Comparison of ENCODE assay signal across 8 cellular contexts in genomic region chr3:155701882-155702465, GRCh38. TPM values are rescaled to one million over a fixed set of nuclear protein-coding genes. Genes with fewer than 3 reads are reported as not detected.
DNase-seq lines count a peak whose midpoint lies in the region; ATAC-seq and TF ChIP-seq lines count a peak whose summit lies in the region.

No MANE protein-coding gene starts in this region.

- intact Hi-C loops in CD8-positive, alpha-beta T cell (cut with DNase I, micrococcal nuclease) = loop anchor here (1.0 to 10.0 kb wide), 4 partner anchors 349 to 1367 kb away; no protein-coding TSS in a partner anchor
- intact Hi-C loops in mucosa of descending colon (cut with DNase I, micrococcal nuclease) = loop anchor here (5.0 to 10.0 kb wide), 3 partner anchors 320 to 350 kb away; no protein-coding TSS in a partner anchor

- H3K4me3 ChIP-seq in CD8-positive, alpha-beta T cell (ENCODE audit: low read depth, low read length) = no peak overlapping the region
- H3K4me3 ChIP-seq in MM.1S (ENCODE audit: low read length) (no peak overlapping the region), Peyer's patch (no peak overlapping the region), mucosa of descending colon (no peak overlapping the region)

- no peak overlapping the region for H3K4me3 Mint-ChIP-seq in CD8-positive, alpha-beta T cell
- no peak overlapping the region for H3K4me3 Mint-ChIP-seq in endothelial cell (ENCODE audit: unreplicated experiment)

- H2AFZ ChIP-seq in MM.1S (ENCODE audit: low read length) = no peak overlapping the region

- CTCF ChIA-PET in CD8-positive, alpha-beta T cell (lab: Charles Lee) = interaction anchor here (0.5 to 2.5 kb wide), 17 partner anchors 10 to 1909 kb away, joined by 3 to 18 read pairs (median 4); no protein-coding TSS in a partner anchor

- H3K27ac Mint-ChIP-seq in CD8-positive, alpha-beta T cell = no peak overlapping the region
- H3K27ac Mint-ChIP-seq in endothelial cell (ENCODE audit: unreplicated experiment) = no peak overlapping the region

- H3K4me1 Mint-ChIP-seq in CD8-positive, alpha-beta T cell (ENCODE audit: low read depth) = no peaks in the 10 kb centered on the region
- no peaks in the 10 kb centered on the region for H3K4me1 Mint-ChIP-seq in endothelial cell (ENCODE audit: unreplicated experiment)

- no peaks in the 10 kb centered on the region for H3F3A ChIP-seq in MM.1S (ENCODE audit: insufficient read depth, low read length)

- H3K36me3 Mint-ChIP-seq in CD8-positive, alpha-beta T cell = no peaks in the 10 kb centered on the region
- H3K36me3 Mint-ChIP-seq in endothelial cell (ENCODE audit: low read depth, unreplicated experiment) = no peaks in the 10 kb centered on the region

- no peak overlapping the region for H3K4me2 ChIP-seq in MM.1S (ENCODE audit: low read depth, low read length)

- H3K27me3 ChIP-seq in CD8-positive, alpha-beta T cell (ENCODE audit: insufficient read depth, low read length) = no peaks in the 10 kb centered on the region
- no peaks in the 10 kb centered on the region for H3K27me3 ChIP-seq in MM.1S (replicated peaks; ENCODE audit: insufficient read depth, low read length)
- H3K27me3 ChIP-seq in Peyer's patch = no peaks in the 10 kb centered on the region

- H3K27ac ChIP-seq in CD8-positive, alpha-beta T cell (ENCODE audit: low read depth, low read length) = no peak overlapping the region
- H3K27ac ChIP-seq in MM.1S (ENCODE audit: low read length) = no peak overlapping the region
- H3K27ac ChIP-seq in Peyer's patch = no peak overlapping the region

- H3K79me2 ChIP-seq in MM.1S (ENCODE audit: low read length) = no peaks in the 10 kb centered on the region

- H4K20me1 ChIP-seq in MM.1S (ENCODE audit: insufficient read depth, low read length) = no peaks in the 10 kb centered on the region

- no peaks in the 10 kb centered on the region for H3K36me3 ChIP-seq in CD8-positive, alpha-beta T cell (ENCODE audit: insufficient read depth, low read length)
- H3K36me3 ChIP-seq in MM.1S (replicated peaks; ENCODE audit: insufficient read depth, low read length) (no peaks in the 10 kb centered on the region), Peyer's patch (no peaks in the 10 kb centered on the region), mucosa of descending colon (ENCODE audit: low read depth) (no peaks in the 10 kb centered on the region)

- ATAC-seq in CD8-positive, alpha-beta T cell = peak; percentile 38
- ATAC-seq in GM21390 (IDR thresholded peaks at IDR 0.05; ENCODE audit: unreplicated experiment) (peak; percentile 62), mucosa of descending colon (peak; percentile 50), HG03460 (IDR thresholded peaks at IDR 0.05; ENCODE audit: unreplicated experiment) (no peak)

- peak; percentile 91 for TF ChIP-seq CTCF in CD8-positive, alpha-beta T cell (IDR thresholded peaks at IDR 0.05)
- TF ChIP-seq CTCF in MM.1S (IDR thresholded peaks at IDR 0.05; ENCODE audit: low read length) (peak; percentile 84), Peyer's patch (IDR thresholded peaks at IDR 0.05) (peak; percentile 18 to 81 (median 69)), endothelial cell (IDR thresholded peaks at IDR 0.05; ENCODE audit: unreplicated experiment) (peak; percentile 84), mucosa of descending colon (IDR thresholded peaks at IDR 0.05) (peak; percentile 21)

- H3K9me2 ChIP-seq in MM.1S (replicated peaks; ENCODE audit: insufficient read depth, low read length) = no peaks in the 10 kb centered on the region

- H3K9me3 Mint-ChIP-seq in CD8-positive, alpha-beta T cell = no peaks in the 10 kb centered on the region
- no peaks in the 10 kb centered on the region for H3K9me3 Mint-ChIP-seq in endothelial cell (ENCODE audit: unreplicated experiment)

- POLR2A ChIA-PET in CD8-positive, alpha-beta T cell (lab: Charles Lee) = no interaction called here

- H3K27me3 Mint-ChIP-seq in CD8-positive, alpha-beta T cell (ENCODE audit: low read depth) = no peaks in the 10 kb centered on the region
- no peaks in the 10 kb centered on the region for H3K27me3 Mint-ChIP-seq in endothelial cell (ENCODE audit: unreplicated experiment)

- DNase-seq in CD8-positive, alpha-beta T cell = no peak
- DNase-seq in MM.1S = peak; percentile 79
- DNase-seq in Peyer's patch = no peak
- DNase-seq in endothelial cell (ENCODE audit: low spot score) = no peak
- DNase-seq in mucosa of descending colon = no peak
- DNase-seq in activated CD8-positive, alpha-beta memory T cell treated with anti-CD3 and anti-CD28 coated beads, Interleukin-2, amount 50 U/mL, for 4 hours = no peak

- H3K9me3 ChIP-seq in CD8-positive, alpha-beta T cell (ENCODE audit: low read length) = no peaks in the 10 kb centered on the region
- H3K9me3 ChIP-seq in MM.1S (replicated peaks; ENCODE audit: insufficient read depth, low read length) (no peaks in the 10 kb centered on the region), Peyer's patch (no peaks in the 10 kb centered on the region), mucosa of descending colon (no peaks in the 10 kb centered on the region)

- TF ChIP-seq POLR2A in Peyer's patch (IDR thresholded peaks at IDR 0.05) = no peak

- no peaks in the 10 kb centered on the region for H3K4me1 ChIP-seq in CD8-positive, alpha-beta T cell (ENCODE audit: insufficient read depth, low read length)
- H3K4me1 ChIP-seq in MM.1S (ENCODE audit: low read length) (no peaks in the 10 kb centered on the region), Peyer's patch (no peaks in the 10 kb centered on the region), mucosa of descending colon (ENCODE audit: low read depth) (no peaks in the 10 kb centered on the region)

- H3K9ac ChIP-seq in MM.1S (ENCODE audit: low read length) = no peak overlapping the region

RNA-seq across cellular contexts. Expression of gene PLCH1, which starts 42.9 kb away (rescaled TPM):
- total RNA-seq in CD8-positive, alpha-beta T cell = not detected
- total RNA-seq in Peyer's patch (10 to 100 TPM in 3 of 4 donors, 1 to 10 TPM in 1; 8.3 to 19.1 (median 12.7) TPM), endothelial cell (ENCODE audit: unreplicated experiment) (20.9 TPM), mucosa of descending colon (10 to 100 TPM in 2 of 3 donors, 1 to 10 TPM in 1; 4.2 to 13.2 (median 10.2) TPM)

Comparison
In these comparisons a context has a peak if more than half of its experiments do, and no peak if none do; other contexts are left out.
1. CTCF ChIP-seq: peak in every context shown above with its lines; median percentile 91 in CD8-positive, alpha-beta T cell; 84 in MM.1S; 84 in endothelial cell; 69 in Peyer's patch; 21 in mucosa of descending colon.
2. RNA of gene PLCH1, which starts 42.9 kb away (total RNA-seq): 20.9 TPM in endothelial cell (single experiment), 8.3 to 19.1 TPM in Peyer's patch and 4.2 to 13.2 TPM in mucosa of descending colon; not detected in CD8-positive, alpha-beta T cell; every median in the first group is over 4 times any median in the second.